Comparison of ENCODE assay signal across 1 cellular context in genomic region chr1:151402764-151403163, GRCh38.
TF ChIP-seq lines count a peak whose summit lies in the region.

No MANE protein-coding gene starts in this region.

TF ChIP-seq in HepG2, 621 proteins besides CTCF, POLR2A, EP300 and RAD21:
- TF ChIP-seq SMAD3 (CRISPR knock-in tag; IDR thresholded peaks at IDR 0.05) (no peak), POLR2AphosphoS5 (IDR thresholded peaks at IDR 0.05; ENCODE audit: low read depth, low read length) (0 out of 2 replicates have a peak, but pooled peaks have one; percentile 31), ZFAT (CRISPR knock-in tag; conservative IDR thresholded peaks at IDR 0.05) (no peak), ZNF574 (CRISPR knock-in tag; IDR thresholded peaks at IDR 0.05) (peak; percentile 48; the same call in 1 of the 2 replicates), EEA1 (CRISPR knock-in tag; IDR thresholded peaks at IDR 0.05; ENCODE audit: borderline replicate concordance) (no peak), ZNF772 (CRISPR knock-in tag; IDR thresholded peaks at IDR 0.05) (no peak), HNF4A (CRISPR knock-in tag; IDR thresholded peaks at IDR 0.05) (0 out of 2 replicates have a peak, but pooled peaks have one; percentile 24)
TF ChIP-seq in HepG2: peak in this region for 3.
